10 cellular contexts compared by ENCODE assay signal in genomic region chr12:104722541-104723534, GRCh38.
A peak's percentile ranks its signal among the peaks of the same experiment; 100 is the strongest.
DNase-seq lines count a peak whose midpoint lies in the region; ATAC-seq and TF ChIP-seq lines count a peak whose summit lies in the region.
"Had no signal": no experiment of that assay in that cellular context is flagged by ENCODE, and none has a peak within 500 bp of the region (broad histone marks: within the 10 kb centered on the region; RNA-seq: fewer than 3 reads in every experiment).

No MANE protein-coding gene starts in this region.

- no peak for TF ChIP-seq CTCF in WTC11 (IDR thresholded peaks at IDR 0.05)
- no peak for TF ChIP-seq CTCF in GM13977 (IDR thresholded peaks at IDR 0.05; ENCODE audit: extremely low read depth, insufficient read depth, missing control alignments)

- in situ Hi-C loops in GM13977 (cut with MboI; ENCODE audit: low pct_unique_long_range_greater_than_20kb, low sequenced_read_pairs, unreplicated experiment) = no loop called here

- peaks cover 45% of the 10 kb centered on the region for H3K4me1 Mint-ChIP-seq in WTC11
- H3K4me1 Mint-ChIP-seq in natural killer cell treated with Interleukin-12 subunit alpha and Interleukin-12 subunit beta and Interleukin-15 and Interleukin-18, amount 100 ng/mL, for 72 hours (ENCODE audit: low read depth in 2 of 2) = peaks cover 69 to 84% of the 10 kb centered on the region in 2 donors

- no peaks in the 10 kb centered on the region for H3K27me3 Mint-ChIP-seq in WTC11 (ENCODE audit: low read depth)
- H3K27me3 Mint-ChIP-seq in natural killer cell treated with Interleukin-12 subunit alpha and Interleukin-12 subunit beta and Interleukin-15 and Interleukin-18, amount 100 ng/mL, for 72 hours = no peaks in the 10 kb centered on the region

- CTCF ChIA-PET in WTC11 (lab: Charles Lee) = no interaction called here

- H3K4me3 Mint-ChIP-seq in WTC11 = no peak overlapping the region
- H3K4me3 Mint-ChIP-seq in natural killer cell treated with Interleukin-12 subunit alpha and Interleukin-12 subunit beta and Interleukin-15 and Interleukin-18, amount 100 ng/mL, for 72 hours = no peak overlapping the region

- peak; percentile 36 for DNase-seq in DMS153 (lab: John Stamatoyannopoulos, UW)
- no peak for DNase-seq in DMS153 treated with DMSO at 0.1 percent for 48 hours (lab: John Stamatoyannopoulos, UW; ENCODE audit: unreplicated experiment)
- no peak for DNase-seq in WTC11 (ENCODE audit: low spot score)
- DNase-seq in natural killer cell treated with Interleukin-12 subunit alpha and Interleukin-12 subunit beta and Interleukin-15 and Interleukin-18, amount 100 ng/mL, for 72 hours (ENCODE audit: low spot score) = no peak
- DNase-seq in OCI-M1 (lab: John Stamatoyannopoulos, UW) = no peak
- DNase-seq in GM13977 (ENCODE audit: low spot score) = no peak
- no peak for DNase-seq in NCI-H748 (lab: John Stamatoyannopoulos, UW; ENCODE audit: unreplicated experiment)
- DNase-seq: NK-92 treated with Interleukin-12 subunit alpha and Interleukin-12 subunit beta, amount 100 ng/mL, for 24 hours; upper lobe of left lung had no signal

- no peaks in the 10 kb centered on the region for H3K36me3 Mint-ChIP-seq in WTC11
- peaks cover 4% of the 10 kb centered on the region for H3K36me3 Mint-ChIP-seq in natural killer cell treated with Interleukin-12 subunit alpha and Interleukin-12 subunit beta and Interleukin-15 and Interleukin-18, amount 100 ng/mL, for 72 hours

- peak overlapping the region; percentile 81; the same call in 1 of the 2 replicates for H3K27ac Mint-ChIP-seq in WTC11
- peak overlapping the region; percentile 84 to 92 for H3K27ac Mint-ChIP-seq in natural killer cell treated with Interleukin-12 subunit alpha and Interleukin-12 subunit beta and Interleukin-15 and Interleukin-18, amount 100 ng/mL, for 72 hours

- POLR2A ChIA-PET in WTC11 (lab: Charles Lee) = no interaction called here

- no peaks in the 10 kb centered on the region for H3K9me3 Mint-ChIP-seq in WTC11
- H3K9me3 Mint-ChIP-seq in natural killer cell treated with Interleukin-12 subunit alpha and Interleukin-12 subunit beta and Interleukin-15 and Interleukin-18, amount 100 ng/mL, for 72 hours = no peaks in the 10 kb centered on the region

- peak; percentile 47 for ATAC-seq in HG02759 (IDR thresholded peaks at IDR 0.05; ENCODE audit: unreplicated experiment)
- ATAC-seq in WTC11 = peak; percentile 7; the same call in 1 of the 2 replicates
- no peak for ATAC-seq in natural killer cell treated with Interleukin-12 subunit alpha and Interleukin-12 subunit beta and Interleukin-15 and Interleukin-18, amount 100 ng/mL, for 72 hours

TF ChIP-seq in WTC11, 78 proteins besides CTCF, POLR2A, EP300 and RAD21:
- TF ChIP-seq ZNF281 (CRISPR knock-in tag; IDR thresholded peaks at IDR 0.05) (0 out of 2 replicates have a peak, but pooled peaks have one; percentile 18), FOXP4 (CRISPR knock-in tag; IDR thresholded peaks at IDR 0.05) (no peak), PRDM15 (CRISPR knock-in tag; IDR thresholded peaks at IDR 0.05) (no peak), ZBTB43 (CRISPR knock-in tag; IDR thresholded peaks at IDR 0.05) (0 out of 2 replicates have a peak, but pooled peaks have one; percentile 31), GTF2I (CRISPR knock-in tag; conservative IDR thresholded peaks at IDR 0.05) (0 out of 2 replicates have a peak, but pooled peaks have one; percentile 31), ZNF121 (CRISPR knock-in tag; IDR thresholded peaks at IDR 0.05) (no peak)
TF ChIP-seq in WTC11: peak in this region for 3.

Comparison
In these comparisons a context has a peak if more than half of its experiments do, and no peak if none do; other contexts are left out.
1. ATAC-seq: peak in HG02759 (single experiment) and WTC11 (single experiment); none in natural killer cell treated with Interleukin-12 subunit alpha and Interleukin-12 subunit beta and Interleukin-15 and Interleukin-18, amount 100 ng/mL, for 72 hours (0 of 2).